8 cellular contexts compared by ENCODE assay signal in genomic region chr5:170632985-170633234, GRCh38.
DNase-seq lines count a peak whose midpoint lies in the region; ATAC-seq and TF ChIP-seq lines count a peak whose summit lies in the region.

No MANE protein-coding gene starts in this region.

- in situ Hi-C loops in KBM-7 (cut with MboI; ENCODE audit: low pct_unique_long_range_greater_than_20kb, low sequenced_read_pairs), result no loop called here

- TF ChIP-seq CTCF in fibroblast of pulmonary artery (IDR thresholded peaks at IDR 0.05; ENCODE audit: low read length, missing control alignments) (peak; percentile 83), neutrophil (IDR thresholded peaks at IDR 0.05) (peak; percentile 87), tibial artery (IDR thresholded peaks at IDR 0.05) (peak; percentile 91 to 94)

- ATAC-seq in GM18867 (IDR thresholded peaks at IDR 0.05; ENCODE audit: unreplicated experiment), result peak; percentile 49
- no peak for ATAC-seq in HG03442 (IDR thresholded peaks at IDR 0.05; ENCODE audit: unreplicated experiment)

- peaks cover 0 to 3% of the 10 kb centered on the region in 2 experiments for H3K4me1 ChIP-seq in neutrophil (ENCODE audit: control insufficient read depth in 1 of 2, insufficient read depth in 1 of 2, low read depth in 1 of 2, low read length in 1 of 2)
- peaks cover 0 to 40% (median 32%) of the 10 kb centered on the region in 4 donors for H3K4me1 ChIP-seq in tibial artery

- H3K27me3 ChIP-seq in neutrophil, result peaks cover 39% of the 10 kb centered on the region
- no peaks in the 10 kb centered on the region for H3K27me3 ChIP-seq in tibial artery

- H3K4me3 ChIP-seq in fibroblast of pulmonary artery (replicated peaks; ENCODE audit: low read depth, low read length) (peak overlapping the region; percentile 30), neutrophil (ENCODE audit: low read depth in 1 of 2, low read length in 1 of 2) (no peak overlapping the region), tibial artery (peak overlapping the region; percentile 25 to 46)

- intact Hi-C loops in tibial artery (cut with DNase I; ENCODE audit: low total_unique reads), result no loop called here

- H3K36me3 ChIP-seq in neutrophil (no peaks in the 10 kb centered on the region), tibial artery (no peaks in the 10 kb centered on the region)

- H3K9me3 ChIP-seq in neutrophil (no peaks in the 10 kb centered on the region), tibial artery (no peaks in the 10 kb centered on the region)

- H3K27ac ChIP-seq in neutrophil (no peak overlapping the region), tibial artery (peak overlapping the region; percentile 73 to 74)

- DNase-seq in KBM-7 (peak; percentile 82), activated T-cell treated with anti-CD3 and anti-CD28 coated beads for 48 hours (ENCODE audit: low read depth) (peak; percentile 38), fibroblast of pulmonary artery (ENCODE audit: low read depth) (no peak), tibial artery (peak; percentile 50 to 83), NCI-H526 treated with DMSO at 0.1 percent for 48 hours (lab: John Stamatoyannopoulos, UW) (no peak)

Comparison
In these comparisons a context has a peak if more than half of its experiments do, and no peak if none do; other contexts are left out.
1. DNase-seq: peak in KBM-7 (single experiment), activated T-cell treated with anti-CD3 and anti-CD28 coated beads for 48 hours (single experiment) and tibial artery (2 of 2); none in fibroblast of pulmonary artery (single experiment) and NCI-H526 treated with DMSO at 0.1 percent for 48 hours (single experiment).
2. H3K4me3 ChIP-seq: peak in fibroblast of pulmonary artery (single experiment) and tibial artery (2 of 2); none in neutrophil (0 of 2).
3. Peak in every context shown above with its lines, with median percentiles within 50 percentile points of each other: CTCF ChIP-seq.